ENCODE assay signal across 1 cellular context in genomic region chr3:23240386-23240785, GRCh38.
TF ChIP-seq lines count a peak whose summit lies in the region.

No MANE protein-coding gene starts in this region.

TF ChIP-seq in HEK293, 187 proteins besides CTCF, POLR2A, EP300 and RAD21 (continued from another document):
- no peak for TF ChIP-seq REST (tag by site-specific recombination; IDR thresholded peaks at IDR 0.05)
- TF ChIP-seq ZNF26 (tag by site-specific recombination; IDR thresholded peaks at IDR 0.05) = no peak
- TF ChIP-seq ZNF518A (tag by site-specific recombination; conservative IDR thresholded peaks at IDR 0.05; ENCODE audit: low read depth) = no peak
- 0 out of 2 replicates have a peak, but pooled peaks have one; percentile 22 for TF ChIP-seq PRDM1 (tag by site-specific recombination; IDR thresholded peaks at IDR 0.05)
- TF ChIP-seq PRDM4 (tag by site-specific recombination; IDR thresholded peaks at IDR 0.05) = 0 out of 2 replicates have a peak, but pooled peaks have one; percentile 21
- 0 out of 2 replicates have a peak, but pooled peaks have one; percentile 38 for TF ChIP-seq PRDM6 (tag by site-specific recombination; IDR thresholded peaks at IDR 0.05)
- no peak for TF ChIP-seq KLF10 (tag by site-specific recombination; IDR thresholded peaks at IDR 0.05)
- TF ChIP-seq, protein P1, sequence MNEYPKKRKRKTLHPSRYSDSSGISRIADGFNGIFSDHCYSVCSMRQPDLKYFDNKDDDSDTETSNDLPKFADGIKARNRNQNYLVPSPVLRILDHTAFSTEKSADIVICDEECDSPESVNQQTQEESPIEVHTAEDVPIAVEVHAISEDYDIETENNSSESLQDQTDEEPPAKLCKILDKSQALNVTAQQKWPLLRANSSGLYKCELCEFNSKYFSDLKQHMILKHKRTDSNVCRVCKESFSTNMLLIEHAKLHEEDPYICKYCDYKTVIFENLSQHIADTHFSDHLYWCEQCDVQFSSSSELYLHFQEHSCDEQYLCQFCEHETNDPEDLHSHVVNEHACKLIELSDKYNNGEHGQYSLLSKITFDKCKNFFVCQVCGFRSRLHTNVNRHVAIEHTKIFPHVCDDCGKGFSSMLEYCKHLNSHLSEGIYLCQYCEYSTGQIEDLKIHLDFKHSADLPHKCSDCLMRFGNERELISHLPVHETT (tag by site-specific recombination; IDR thresholded peaks at IDR 0.05) = no peak
- TF ChIP-seq ZNF404 (tag by site-specific recombination; IDR thresholded peaks at IDR 0.05) = no peak
- no peak for TF ChIP-seq GLI2 (tag by site-specific recombination; IDR thresholded peaks at IDR 0.05; ENCODE audit: borderline replicate concordance, low read depth)
- TF ChIP-seq, protein P2, sequence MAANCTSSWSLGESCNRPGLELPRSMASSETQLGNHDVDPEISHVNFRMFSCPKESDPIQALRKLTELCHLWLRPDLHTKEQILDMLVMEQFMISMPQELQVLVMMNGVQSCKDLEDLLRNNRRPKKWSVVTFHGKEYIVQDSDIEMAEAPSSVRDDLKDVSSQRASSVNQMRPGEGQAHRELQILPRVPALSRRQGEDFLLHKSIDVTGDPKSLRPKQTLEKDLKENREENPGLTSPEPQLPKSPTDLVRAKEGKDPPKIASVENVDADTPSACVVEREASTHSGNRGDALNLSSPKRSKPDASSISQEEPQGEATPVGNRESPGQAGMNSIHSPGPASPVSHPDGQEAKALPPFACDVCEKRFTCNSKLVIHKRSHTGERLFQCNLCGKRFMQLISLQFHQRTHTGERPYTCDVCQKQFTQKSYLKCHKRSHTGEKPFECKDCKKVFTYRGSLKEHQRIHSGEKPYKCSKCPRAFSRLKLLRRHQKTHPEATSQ (tag by site-specific recombination; IDR thresholded peaks at IDR 0.05) = no peak
- TF ChIP-seq, protein P3, sequence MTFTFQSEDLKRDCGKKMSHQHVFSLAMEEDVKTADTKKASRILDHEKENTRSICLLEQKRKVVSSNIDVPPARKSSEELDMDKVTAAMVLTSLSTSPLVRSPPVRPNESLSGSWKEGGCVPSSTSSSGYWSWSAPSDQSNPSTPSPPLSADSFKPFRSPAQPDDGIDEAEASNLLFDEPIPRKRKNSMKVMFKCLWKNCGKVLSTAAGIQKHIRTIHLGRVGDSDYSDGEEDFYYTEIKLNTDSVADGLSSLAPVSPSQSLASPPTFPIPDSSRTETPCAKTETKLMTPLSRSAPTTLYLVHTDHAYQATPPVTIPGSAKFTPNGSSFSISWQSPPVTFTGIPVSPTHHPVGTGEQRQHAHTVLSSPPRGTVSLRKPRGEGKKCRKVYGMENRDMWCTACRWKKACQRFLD (tag by site-specific recombination; IDR thresholded peaks at IDR 0.05) = no peak
- TF ChIP-seq KLF16 (tag by site-specific recombination; IDR thresholded peaks at IDR 0.05) = no peak
- no peak for TF ChIP-seq ZSCAN18 (tag by site-specific recombination; IDR thresholded peaks at IDR 0.05)
- no peak for TF ChIP-seq KLF7 (tag by site-specific recombination; IDR thresholded peaks at IDR 0.05; ENCODE audit: borderline replicate concordance)
